9 cellular contexts compared by ENCODE assay signal in genomic region chr11:123580557-123581275, GRCh38.
A peak's percentile ranks its signal among the peaks of the same experiment; 100 is the strongest.
DNase-seq lines count a peak whose midpoint lies in the region; ATAC-seq, FAIRE-seq and TF ChIP-seq lines count a peak whose summit lies in the region.
"Had no signal": no experiment of that assay in that cellular context is flagged by ENCODE, and none has a peak within 500 bp of the region (broad histone marks: within the 10 kb centered on the region; RNA-seq: fewer than 3 reads in every experiment).

No MANE protein-coding gene starts in this region.

- peaks cover 5% of the 10 kb centered on the region; the same call in 1 of the 2 replicates for H3K79me2 ChIP-seq in GM23248 (ENCODE audit: insufficient read depth)
- H3K79me2 ChIP-seq in astrocyte (ENCODE audit: insufficient read depth, low read length) = no peaks in the 10 kb centered on the region

- FAIRE-seq in astrocyte (lab: Jason Lieb, UNC) = no peak
- FAIRE-seq: endometrium had no signal

- no peaks in the 10 kb centered on the region for H3K27me3 Mint-ChIP-seq in T-helper 17 cell
- peaks cover 26% of the 10 kb centered on the region for H3K27me3 Mint-ChIP-seq in astrocyte (ENCODE audit: low read depth, unreplicated experiment)

- H3K9me2 ChIP-seq in GM23248 (ENCODE audit: insufficient read depth) = no peaks in the 10 kb centered on the region

- H3K36me3 ChIP-seq in GM23248 (ENCODE audit: low read depth) (no peaks in the 10 kb centered on the region), astrocyte (ENCODE audit: insufficient read depth, low read length) (no peaks in the 10 kb centered on the region), iPS-15b (ENCODE audit: control insufficient read depth, insufficient read depth, low read length) (no peaks in the 10 kb centered on the region)

- DNase-seq in ELR (ENCODE audit: low read depth) = peak; percentile 61
- DNase-seq in GM23248 = peak; percentile 68
- peak; percentile 80 for DNase-seq in LoVo (ENCODE audit: low spot score)
- DNase-seq in T-helper 17 cell = peak; percentile 49 to 60 (median 49)
- DNase-seq in astrocyte (ENCODE audit: low read depth) = no peak
- peak; percentile 34 to 39 for DNase-seq in stimulated activated CD4-positive, alpha-beta T cell treated with anti-CD3 and anti-CD28 coated beads, Interleukin-1b, Interleukin-23, amount 100 ng/mL, for 1 hour (ENCODE audit: low read depth in 2 of 2)

- no peaks in the 10 kb centered on the region for H3K9me3 ChIP-seq in GM23248 (ENCODE audit: low read depth)
- no peaks in the 10 kb centered on the region for H3K9me3 ChIP-seq in T-helper 17 cell (ENCODE audit: control insufficient read depth, low read length, poor library complexity, severe bottlenecking)
- H3K9me3 ChIP-seq in astrocyte (ENCODE audit: insufficient read depth, low read depth, low read length) = no peaks in the 10 kb centered on the region
- no peaks in the 10 kb centered on the region for H3K9me3 ChIP-seq in iPS-15b (ENCODE audit: control insufficient read depth, insufficient read depth, low read length)

- in situ Hi-C loops in GM23248 (cut with MboI) = no loop called here

- ATAC-seq in T-helper 17 cell (peak; percentile 95), HG03378 (IDR thresholded peaks at IDR 0.05; ENCODE audit: unreplicated experiment) (no peak)

- H3K36me3 Mint-ChIP-seq in T-helper 17 cell (ENCODE audit: low read depth) (peaks cover 2% of the 10 kb centered on the region), astrocyte (ENCODE audit: low read depth, unreplicated experiment) (no peaks in the 10 kb centered on the region)

- no peaks in the 10 kb centered on the region for H3K9me3 Mint-ChIP-seq in astrocyte (ENCODE audit: unreplicated experiment)

- H4K20me1 ChIP-seq in GM23248 (ENCODE audit: insufficient read depth) (no peaks in the 10 kb centered on the region), astrocyte (ENCODE audit: insufficient read depth, low read length) (peaks cover 5% of the 10 kb centered on the region)

- H2AFZ ChIP-seq in GM23248 = no peak overlapping the region
- H2AFZ ChIP-seq in astrocyte (ENCODE audit: low read depth, low read length) = no peak overlapping the region

- no peaks in the 10 kb centered on the region for H3F3A ChIP-seq in GM23248 (ENCODE audit: insufficient read depth)

- H3K27me3 ChIP-seq in GM23248 (replicated peaks; ENCODE audit: insufficient read depth) (no peaks in the 10 kb centered on the region), astrocyte (ENCODE audit: insufficient read depth, low read length) (no peaks in the 10 kb centered on the region), iPS-15b (ENCODE audit: control insufficient read depth, insufficient read depth, low read length) (peaks cover 3% of the 10 kb centered on the region)

- no peak overlapping the region for H3K4me2 ChIP-seq in GM23248 (ENCODE audit: unreplicated experiment)
- no peak overlapping the region for H3K4me2 ChIP-seq in astrocyte (ENCODE audit: low read length)

- no peak overlapping the region for H3K9ac ChIP-seq in GM23248
- no peak overlapping the region for H3K9ac ChIP-seq in astrocyte (ENCODE audit: low read length)
- no peak overlapping the region for H3K9ac ChIP-seq in iPS-15b (ENCODE audit: low read depth, low read length)

- H3K4me3 ChIP-seq in GM23248 = no peak overlapping the region
- no peak overlapping the region for H3K4me3 ChIP-seq in astrocyte (ENCODE audit: insufficient read depth, low read depth, low read length)
- H3K4me3 ChIP-seq in iPS-15b (ENCODE audit: low read depth, low read length) = peak overlapping the region; percentile 11

- H3K4me1 Mint-ChIP-seq in T-helper 17 cell (peaks cover 24% of the 10 kb centered on the region), astrocyte (ENCODE audit: low read depth, unreplicated experiment) (peaks cover 1% of the 10 kb centered on the region)

- peak overlapping the region; percentile 15 for H3K4me3 Mint-ChIP-seq in T-helper 17 cell
- H3K4me3 Mint-ChIP-seq in astrocyte (ENCODE audit: unreplicated experiment) = no peak overlapping the region

- H3K4me1 ChIP-seq in GM23248 (ENCODE audit: insufficient read depth) (peaks cover 6% of the 10 kb centered on the region), astrocyte (ENCODE audit: insufficient read depth, low read length) (no peaks in the 10 kb centered on the region), iPS-15b (ENCODE audit: control insufficient read depth, insufficient read depth, low read length) (peaks cover 7% of the 10 kb centered on the region)

- no peak overlapping the region for H3K27ac ChIP-seq in GM23248
- no peak overlapping the region for H3K27ac ChIP-seq in astrocyte (ENCODE audit: low read depth, low read length)

- 15 to 17% methylated on average over 25 of the region's 25 CpGs for WGBS in GM23248 (ENCODE audit: low coverage in 1 of 2, low lambda C conversion rate in 2 of 2, missing lambda C conversion rate in 2 of 2), 2 experiments

- H3K27ac Mint-ChIP-seq in T-helper 17 cell (peak overlapping the region; percentile 51), astrocyte (ENCODE audit: unreplicated experiment) (no peak overlapping the region)

- TF ChIP-seq CTCF in astrocyte (IDR thresholded peaks at IDR 0.05; ENCODE audit: insufficient read depth, low read depth, low read length) = peak; percentile 65
